25 cellular contexts compared by ENCODE assay signal in the genomic region with DNA sequence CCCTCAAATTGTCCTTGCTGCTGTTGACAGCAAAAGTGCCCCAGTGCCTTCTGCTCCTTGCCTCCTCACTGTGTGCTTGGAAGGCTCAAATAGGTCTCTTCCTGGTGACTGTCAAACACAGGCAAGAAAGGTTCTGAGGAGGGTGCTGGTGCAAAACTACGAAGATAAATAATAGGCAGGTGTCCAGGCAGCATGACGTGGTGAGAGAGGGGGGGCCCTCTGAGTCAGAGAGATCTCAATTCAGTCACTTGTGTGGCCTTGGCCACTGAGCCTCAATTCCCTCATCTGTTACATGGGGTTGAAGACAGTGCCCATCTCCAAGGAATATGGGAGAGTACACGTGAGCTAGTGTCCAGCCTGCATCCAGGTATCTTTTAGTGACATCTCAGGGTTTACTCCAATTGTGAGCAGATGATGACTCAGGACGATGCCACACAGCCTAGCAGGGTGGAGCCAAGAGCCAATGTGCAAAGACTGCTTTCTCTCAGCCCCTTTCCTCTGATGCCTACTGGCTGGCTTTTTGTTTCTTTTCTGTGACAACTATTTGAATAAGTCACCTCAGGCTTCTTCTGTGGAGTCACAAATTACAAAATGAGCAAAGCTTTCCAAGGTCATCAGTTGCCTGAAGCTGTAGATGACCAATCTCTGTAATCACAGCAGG. TPM values are rescaled to one million over a fixed set of nuclear protein-coding genes. Genes with fewer than 3 reads are reported as not detected.
"Had no signal": no experiment of that assay in that cellular context is flagged by ENCODE, and none has a peak within 500 bp of the region (broad histone marks: within the 10 kb centered on the region; RNA-seq: fewer than 3 reads in every experiment).

No MANE protein-coding gene starts in this region.

- FAIRE-seq: frontal cortex had no signal

- H3K36me3 ChIP-seq: brain microvascular endothelial cell, ovary, thoracic aorta, upper lobe of right lung had no signal

- DNase-seq: activated CD4-positive, alpha-beta T cell treated with anti-CD3 and anti-CD28 coated beads, Interleukin-2, amount 10 ng/mL, durations not matched to agents 7 days and 5 days; activated CD8-positive, alpha-beta memory T cell treated with anti-CD3 and anti-CD28 coated beads, Interleukin-2, amount 50 U/mL, for 4 hours; activated naive CD4-positive, alpha-beta T cell treated with anti-CD3 and anti-CD28 coated beads, Interleukin-2, amount 10 ng/mL, durations not matched to agents 7 days and 5 days; activated naive CD8-positive, alpha-beta T cell treated with anti-CD3 and anti-CD28 coated beads, Interleukin-2, amount 50 U/mL, for 24 hours; activated T-cell treated with anti-CD3 and anti-CD28 coated beads, Interleukin-2, amount 50 U/mL, for 4 hours; aorta; brain microvascular endothelial cell; erythroblast; hypothalamus; islet precursor cell; natural killer cell; ovary; psoas muscle; right cardiac atrium; stimulated activated CD4-positive, alpha-beta T cell treated with anti-CD3 and anti-CD28 coated beads, Interleukin-4, amount 100 ng/mL, for 24 hours; T1000; upper lobe of right lung had no signal

- ATAC-seq: activated CD4-positive, CD25-positive, alpha-beta regulatory T cell treated with anti-CD3 and anti-CD28 coated beads, Interleukin-2, amount 50 U/mL, for 24 hours; activated naive CD8-positive, alpha-beta T cell treated with anti-CD3 and anti-CD28 coated beads, Interleukin-2, amount 50 U/mL, for 24 hours; activated T-cell treated with anti-CD3 and anti-CD28 coated beads, Interleukin-2, amount 50 U/mL, for 4 hours; left lobe of liver; natural killer cell; psoas muscle; right cardiac atrium; stimulated activated memory B cell treated with anti-CD40 and anti-IgM and Interleukin-4, amounts not matched to agents 10 μg/mL and 1 μg/mL and 100 μg/mL, for 72 hours; upper lobe of right lung had no signal

- H3K4me3 ChIP-seq: coronary artery, lung, ovary, psoas muscle, skin epidermis, thoracic aorta, upper lobe of right lung had no signal

- H3K9me3 ChIP-seq: ovary, thoracic aorta, upper lobe of right lung had no signal

- H3K4me1 ChIP-seq: psoas muscle, upper lobe of right lung had no signal

- H3K27me3 ChIP-seq: brain microvascular endothelial cell, ovary had no signal

- H3K27ac ChIP-seq: brain microvascular endothelial cell, coronary artery, ovary, psoas muscle, skin epidermis, thoracic aorta, upper lobe of right lung had no signal

RNA-seq across cellular contexts. Expression of a gene that starts 29.7 kb away (rescaled TPM):
- total RNA-seq: activated CD4-positive, alpha-beta T cell treated with anti-CD3 and anti-CD28 coated beads, Interleukin-2, amount 10 ng/mL, durations not matched to agents 7 days and 5 days; activated T-cell treated with anti-CD3 and anti-CD28 coated beads, Interleukin-2, amount 50 U/mL, for 4 hours; left lobe of liver; natural killer cell; right cardiac atrium; thoracic aorta; upper lobe of right lung had no signal
- polyA plus RNA-seq: lung, ovary, right cardiac atrium had no signal
